Comparison of ENCODE assay signal across 7 cellular contexts in the genomic region with DNA sequence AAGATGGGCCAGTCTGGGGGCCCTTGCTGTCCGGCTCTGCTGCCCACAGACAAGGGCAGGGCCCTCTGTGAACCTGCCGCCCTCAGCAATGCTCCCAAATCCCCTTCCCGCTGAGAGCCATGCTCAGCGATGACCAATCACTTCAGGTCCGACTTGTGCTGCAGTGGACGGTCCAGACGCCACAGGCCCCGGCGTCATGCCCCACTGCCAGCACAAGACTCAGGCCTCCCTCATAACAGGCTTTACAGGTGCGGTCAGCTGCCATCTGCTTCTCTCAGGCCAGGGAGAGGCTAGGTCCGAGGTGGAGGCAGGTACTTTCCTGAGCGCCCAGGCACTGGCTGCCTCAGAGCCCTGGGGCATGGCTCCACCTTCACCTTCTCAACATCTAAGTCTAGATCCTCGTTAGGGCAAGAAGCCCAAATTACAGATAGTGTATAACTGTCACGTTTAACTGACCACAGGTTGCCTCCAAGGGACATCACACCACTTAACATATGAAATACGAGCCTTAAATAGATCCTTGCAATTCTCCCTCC.
"Had no signal": no experiment of that assay in that cellular context is flagged by ENCODE, and none has a peak within 500 bp of the region (broad histone marks: within the 10 kb centered on the region; RNA-seq: fewer than 3 reads in every experiment).

No MANE protein-coding gene starts in this region.

- H3K4me3 Mint-ChIP-seq: GM23338, H9 had no signal

- DNase-seq: H9, HCEC 1CT, IMR-90 had no signal

- H3K4me1 Mint-ChIP-seq: GM23338 had no signal

- H2AFZ ChIP-seq: GM23338 had no signal

- H3K4me3 ChIP-seq: GM23338 had no signal

- H3K4me2 ChIP-seq: GM23338 had no signal

- ATAC-seq: GM23338 had no signal

- FAIRE-seq: H1, H54, HTR-8/SVneo had no signal

- H3K27ac Mint-ChIP-seq: GM23338, H9 had no signal
